ENCODE assay signal across 3 cellular contexts in the genomic region with DNA sequence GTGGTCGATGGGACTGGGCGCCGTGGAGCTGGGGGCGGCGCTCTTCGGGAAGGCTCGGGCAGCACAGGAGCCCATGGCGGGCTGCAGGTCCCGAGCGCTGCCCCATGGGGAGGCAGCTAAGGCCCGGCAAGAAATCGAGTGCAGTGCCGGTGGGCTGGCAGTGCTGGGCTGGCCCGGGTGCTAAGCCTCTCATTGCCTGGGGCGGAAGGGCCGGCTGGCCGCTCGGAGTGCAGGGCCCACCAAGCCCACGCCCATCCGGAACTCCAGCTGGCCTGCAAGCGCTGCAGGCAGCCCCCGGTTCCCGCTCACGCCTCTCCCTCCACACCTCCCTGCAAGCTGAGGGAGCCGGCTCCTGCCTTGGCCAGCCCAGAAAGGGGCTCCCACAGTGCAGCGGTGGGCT.
"Had no signal": no experiment of that assay in that cellular context is flagged by ENCODE, and none has a peak within 500 bp of the region (broad histone marks: within the 10 kb centered on the region; RNA-seq: fewer than 3 reads in every experiment).

No MANE protein-coding gene starts in this region.

- H3K4me2 ChIP-seq: GM23338 had no signal

- H2AFZ ChIP-seq: GM23338 had no signal

- H3K4me3 ChIP-seq: GM23338 had no signal

- DNase-seq: H9, HCEC 1CT had no signal

- ATAC-seq: GM23338 had no signal
